Comparison of ENCODE assay signal across 11 cellular contexts in genomic region chr6:148203281-148203925, GRCh38.
A peak's percentile ranks its signal among the peaks of the same experiment; 100 is the strongest.
DNase-seq lines count a peak whose midpoint lies in the region; ATAC-seq and TF ChIP-seq lines count a peak whose summit lies in the region.
"Had no signal": no experiment of that assay in that cellular context is flagged by ENCODE, and none has a peak within 500 bp of the region (broad histone marks: within the 10 kb centered on the region; RNA-seq: fewer than 3 reads in every experiment).

No MANE protein-coding gene starts in this region.

- POLR2A ChIA-PET in activated CD8-positive, alpha-beta T cell treated with anti-CD3 and anti-CD28 coated beads for 36 hours (lab: Charles Lee): no interaction called here

- no peaks in the 10 kb centered on the region for H3K4me1 ChIP-seq in Peyer's patch

- intact Hi-C loops in activated CD8-positive, alpha-beta T cell treated with anti-CD3 and anti-CD28 coated beads for 36 hours (cut with micrococcal nuclease): loop anchor here (5.0 kb wide), 1 partner anchor 244 kb away; no protein-coding TSS in a partner anchor

- TF ChIP-seq POLR2A in Peyer's patch (IDR thresholded peaks at IDR 0.05): no peak

- peaks cover 2% of the 10 kb centered on the region for H3K36me3 Mint-ChIP-seq in activated CD8-positive, alpha-beta T cell treated with anti-CD3 and anti-CD28 coated beads for 36 hours (ENCODE audit: low read depth)

- peak; percentile 55 for DNase-seq in AG10803 (ENCODE audit: low read depth)
- no peak for DNase-seq in activated CD8-positive, alpha-beta T cell treated with anti-CD3 and anti-CD28 coated beads for 36 hours
- DNase-seq in fibroblast of villous mesenchyme (ENCODE audit: low read depth): peak; percentile 57
- no peak for DNase-seq in DMS153 (lab: John Stamatoyannopoulos, UW)
- DNase-seq in Peyer's patch: no peak
- no peak for DNase-seq in SIG-M5 (lab: John Stamatoyannopoulos, UW)
- DNase-seq: activated gamma-delta T cell had no signal

- H3K27me3 Mint-ChIP-seq in activated CD8-positive, alpha-beta T cell treated with anti-CD3 and anti-CD28 coated beads for 36 hours: peaks cover 57% of the 10 kb centered on the region

- H3K4me3 Mint-ChIP-seq in activated CD8-positive, alpha-beta T cell treated with anti-CD3 and anti-CD28 coated beads for 36 hours: no peak overlapping the region
- H3K4me3 Mint-ChIP-seq: effector memory CD8-positive, alpha-beta T cell had no signal

- peak overlapping the region; percentile 84 for H3K27ac Mint-ChIP-seq in activated CD8-positive, alpha-beta T cell treated with anti-CD3 and anti-CD28 coated beads for 36 hours

- H3K27ac ChIP-seq in Peyer's patch: peak overlapping the region in 2 of 4 donors; percentile 7 to 9
- H3K27ac ChIP-seq: tibial nerve had no signal

- peaks cover 26% of the 10 kb centered on the region for H3K4me1 Mint-ChIP-seq in activated CD8-positive, alpha-beta T cell treated with anti-CD3 and anti-CD28 coated beads for 36 hours (ENCODE audit: low read depth)

- peak; percentile 18 for ATAC-seq in GM21367 (IDR thresholded peaks at IDR 0.05; ENCODE audit: unreplicated experiment)
- peak; percentile 14 for ATAC-seq in activated CD8-positive, alpha-beta T cell treated with anti-CD3 and anti-CD28 coated beads for 36 hours
- ATAC-seq in HG03095 (IDR thresholded peaks at IDR 0.05; ENCODE audit: unreplicated experiment): no peak

- H3K36me3 ChIP-seq in Peyer's patch: no peaks in the 10 kb centered on the region
- H3K36me3 ChIP-seq: tibial nerve had no signal

- no peaks in the 10 kb centered on the region for H3K9me3 ChIP-seq in Peyer's patch
- H3K9me3 ChIP-seq: tibial nerve had no signal

- H3K9me3 Mint-ChIP-seq in activated CD8-positive, alpha-beta T cell treated with anti-CD3 and anti-CD28 coated beads for 36 hours: peaks cover 12% of the 10 kb centered on the region

- CTCF ChIA-PET in activated CD8-positive, alpha-beta T cell treated with anti-CD3 and anti-CD28 coated beads for 36 hours (lab: Charles Lee): interaction anchor here (4.4 kb wide), 1 partner anchor 26 kb away, joined by 21 read pairs; no protein-coding TSS in a partner anchor

- H3K4me3 ChIP-seq in AG10803 (ENCODE audit: low read length): no peak overlapping the region
- H3K4me3 ChIP-seq in fibroblast of villous mesenchyme (ENCODE audit: low read depth, low read length): no peak overlapping the region
- no peak overlapping the region for H3K4me3 ChIP-seq in Peyer's patch
- H3K4me3 ChIP-seq: tibial nerve had no signal

- TF ChIP-seq CTCF in AG10803 (conservative IDR thresholded peaks at IDR 0.05; ENCODE audit: low read length) (no peak), fibroblast of villous mesenchyme (IDR thresholded peaks at IDR 0.05; ENCODE audit: insufficient read depth, low read depth, low read length) (no peak), Peyer's patch (IDR thresholded peaks at IDR 0.05) (no peak)
- no peak for TF ChIP-seq CTCF in activated CD8-positive, alpha-beta T cell treated with anti-CD3 and anti-CD28 coated beads for 36 hours (IDR thresholded peaks at IDR 0.05)

- H3K27me3 ChIP-seq in Peyer's patch: no peaks in the 10 kb centered on the region
- H3K27me3 ChIP-seq: tibial nerve had no signal

Comparison
In these comparisons a context has a peak if more than half of its experiments do, and no peak if none do; other contexts are left out.
1. DNase-seq: peak in AG10803 (single experiment) and fibroblast of villous mesenchyme (single experiment); none in activated CD8-positive, alpha-beta T cell treated with anti-CD3 and anti-CD28 coated beads for 36 hours (single experiment), DMS153 (single experiment), Peyer's patch (0 of 3) and SIG-M5 (single experiment).